1 cellular context compared by ENCODE assay signal in the genomic region with DNA sequence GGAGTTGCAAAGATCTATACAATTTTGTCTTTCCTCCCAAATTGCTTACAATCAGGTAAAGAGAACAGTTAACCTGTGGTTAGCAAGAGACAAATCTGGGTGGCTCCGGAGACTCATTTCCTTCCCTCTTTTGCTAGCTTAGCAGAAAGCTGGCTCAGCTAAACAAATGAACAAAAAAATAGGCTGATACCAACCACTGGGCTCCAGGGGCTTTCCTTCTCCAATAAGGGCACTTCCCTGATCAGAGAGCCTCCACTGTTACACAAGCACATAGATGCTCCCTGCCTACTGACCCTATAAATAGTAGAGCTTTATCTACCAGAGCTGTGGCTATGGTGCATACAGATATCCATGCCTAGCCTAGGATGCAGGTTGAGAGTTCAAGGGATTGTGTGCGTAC.
TF ChIP-seq lines count a peak whose summit lies in the region.

No MANE protein-coding gene starts in this region.

TF ChIP-seq in HepG2, 621 proteins besides CTCF, POLR2A, EP300 and RAD21 (continued from another document):
- TF ChIP-seq TIGD3 (CRISPR knock-in tag; IDR thresholded peaks at IDR 0.05; ENCODE audit: borderline replicate concordance) (no peak), STAT5B (CRISPR knock-in tag; IDR thresholded peaks at IDR 0.05) (no peak), THYN1 (CRISPR knock-in tag; IDR thresholded peaks at IDR 0.05; ENCODE audit: borderline replicate concordance, low read depth) (no peak), ZNF235 (CRISPR knock-in tag; IDR thresholded peaks at IDR 0.05; ENCODE audit: borderline replicate concordance) (no peak), ZNF652 (CRISPR knock-in tag; IDR thresholded peaks at IDR 0.05; ENCODE audit: borderline replicate concordance, low read depth) (no peak), RFXANK (CRISPR knock-in tag; IDR thresholded peaks at IDR 0.05) (no peak), ZNF75D (CRISPR knock-in tag; IDR thresholded peaks at IDR 0.05; ENCODE audit: borderline replicate concordance) (no peak), PHF8 (CRISPR knock-in tag; IDR thresholded peaks at IDR 0.05) (no peak), CHCHD3 (CRISPR knock-in tag; IDR thresholded peaks at IDR 0.05) (no peak), ZSCAN25 (CRISPR knock-in tag; IDR thresholded peaks at IDR 0.05) (no peak)
- TF ChIP-seq, protein P1, sequence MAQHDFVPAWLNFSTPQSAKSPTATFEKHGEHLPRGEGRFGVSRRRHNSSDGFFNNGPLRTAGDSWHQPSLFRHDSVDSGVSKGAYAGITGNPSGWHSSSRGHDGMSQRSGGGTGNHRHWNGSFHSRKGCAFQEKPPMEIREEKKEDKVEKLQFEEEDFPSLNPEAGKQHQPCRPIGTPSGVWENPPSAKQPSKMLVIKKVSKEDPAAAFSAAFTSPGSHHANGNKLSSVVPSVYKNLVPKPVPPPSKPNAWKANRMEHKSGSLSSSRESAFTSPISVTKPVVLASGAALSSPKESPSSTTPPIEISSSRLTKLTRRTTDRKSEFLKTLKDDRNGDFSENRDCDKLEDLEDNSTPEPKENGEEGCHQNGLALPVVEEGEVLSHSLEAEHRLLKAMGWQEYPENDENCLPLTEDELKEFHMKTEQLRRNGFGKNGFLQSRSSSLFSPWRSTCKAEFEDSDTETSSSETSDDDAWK (CRISPR knock-in tag; IDR thresholded peaks at IDR 0.05): no peak
